19 cellular contexts compared by ENCODE assay signal in genomic region chr10:100713859-100714565, GRCh38. TPM values are rescaled to one million over a fixed set of nuclear protein-coding genes. Genes with fewer than 3 reads are reported as not detected.
DNase-seq lines count a peak whose midpoint lies in the region; ATAC-seq and TF ChIP-seq lines count a peak whose summit lies in the region.
"Had no signal": no experiment of that assay in that cellular context is flagged by ENCODE, and none has a peak within 500 bp of the region (broad histone marks: within the 10 kb centered on the region; RNA-seq: fewer than 3 reads in every experiment).

No MANE protein-coding gene starts in this region.

- H3K4me3 ChIP-seq in left ventricle myocardium inferior (peak overlapping the region; percentile 52), right atrium auricular region (peak overlapping the region in 1 of 2 donors; percentile 28), ectodermal cell (ENCODE audit: insufficient read depth, low read depth, low read length) (peak overlapping the region; percentile 7), prostate gland (no peak overlapping the region)
- H3K4me3 ChIP-seq: adrenal gland had no signal

- H3K4me1 ChIP-seq in left ventricle myocardium inferior (peaks cover 23% of the 10 kb centered on the region), right atrium auricular region (peaks cover 0 to 18% of the 10 kb centered on the region in 2 donors), ectodermal cell (ENCODE audit: control insufficient read depth, insufficient read depth, low read length) (peaks cover 32% of the 10 kb centered on the region), prostate gland (replicated peaks) (no peaks in the 10 kb centered on the region)
- H3K4me1 ChIP-seq: gastrocnemius medialis had no signal

- peak overlapping the region; percentile 42 for H3K4me3 Mint-ChIP-seq in type B pancreatic cell

- ATAC-seq in HG02759 (IDR thresholded peaks at IDR 0.05; ENCODE audit: unreplicated experiment): no peak
- ATAC-seq: CD8-positive, alpha-beta T cell; gastrocnemius medialis had no signal

- TF ChIP-seq POLR2A in prostate gland (IDR thresholded peaks at IDR 0.05): no peak

- H3K27ac Mint-ChIP-seq in type B pancreatic cell: no peak overlapping the region
- H3K27ac Mint-ChIP-seq: activated T-helper 2 cell treated with anti-CD3 and anti-CD28 coated beads, Interferon-gamma antibody, Interleukin-2, Interleukin-4, amounts not matched to agents 10 μg/mL and 5 μg/mL and 100 μg/mL, durations not matched to agents 14 hours and 24 hours and 36 hours; CD8-positive, alpha-beta T cell; progenitor cell of endocrine pancreas had no signal

- H3K27me3 ChIP-seq in left ventricle myocardium inferior (ENCODE audit: low read depth) (peaks cover 100% of the 10 kb centered on the region), right atrium auricular region (peaks cover 13 to 34% of the 10 kb centered on the region in 2 donors), ectodermal cell (ENCODE audit: control insufficient read depth, insufficient read depth, low read length, poor library complexity, severe bottlenecking) (peaks cover 100% of the 10 kb centered on the region), prostate gland (replicated peaks; ENCODE audit: insufficient read depth) (peaks cover 34% of the 10 kb centered on the region)

- intact Hi-C loops in left ventricle myocardium inferior (cut with micrococcal nuclease): no loop called here
- intact Hi-C loops in prostate gland (cut with DNase I): no loop called here

- no peaks in the 10 kb centered on the region for H3K36me3 ChIP-seq in left ventricle myocardium inferior
- H3K36me3 ChIP-seq in right atrium auricular region: no peaks in the 10 kb centered on the region
- no peaks in the 10 kb centered on the region for H3K36me3 ChIP-seq in ectodermal cell (ENCODE audit: control insufficient read depth, insufficient read depth, low read length)
- H3K36me3 ChIP-seq in prostate gland: no peaks in the 10 kb centered on the region
- H3K36me3 ChIP-seq: adrenal gland, gastrocnemius medialis had no signal

- H3K36me3 Mint-ChIP-seq in type B pancreatic cell: no peaks in the 10 kb centered on the region
- H3K36me3 Mint-ChIP-seq: CD8-positive, alpha-beta T cell had no signal

- peaks cover 9% of the 10 kb centered on the region for H3K4me1 Mint-ChIP-seq in type B pancreatic cell (ENCODE audit: unreplicated experiment)

- H3K27ac ChIP-seq in left ventricle myocardium inferior (replicated peaks) (no peak overlapping the region), right atrium auricular region (no peak overlapping the region), ectodermal cell (ENCODE audit: insufficient read depth, low read depth, low read length, poor library complexity, severe bottlenecking) (no peak overlapping the region), prostate gland (no peak overlapping the region)
- H3K27ac ChIP-seq: adrenal gland, gastrocnemius medialis, KMS-11 had no signal

- no peak for TF ChIP-seq CTCF in left ventricle myocardium inferior (IDR thresholded peaks at IDR 0.05; ENCODE audit: borderline replicate concordance)
- TF ChIP-seq CTCF in right atrium auricular region (IDR thresholded peaks at IDR 0.05): no peak
- TF ChIP-seq CTCF in type B pancreatic cell (conservative IDR thresholded peaks at IDR 0.05): no peak
- TF ChIP-seq CTCF in prostate gland (IDR thresholded peaks at IDR 0.05): no peak

- H3K27me3 Mint-ChIP-seq in type B pancreatic cell: peaks cover 95% of the 10 kb centered on the region

- DNase-seq in left ventricle myocardium inferior: no peak
- DNase-seq in right atrium auricular region (ENCODE audit: low spot score): no peak
- DNase-seq in mesenteric fat pad (ENCODE audit: low spot score): peak; percentile 86
- no peak for DNase-seq in type B pancreatic cell (ENCODE audit: extremely low spot score, unreplicated experiment)
- no peak for DNase-seq in activated naive CD4-positive, alpha-beta T cell (lab: John Stamatoyannopoulos, UW)
- no peak for DNase-seq in prostate gland (ENCODE audit: low spot score)
- DNase-seq: activated CD8-positive, alpha-beta memory T cell treated with anti-CD3 and anti-CD28 coated beads for 24 hours; adrenal gland; CD8-positive, alpha-beta T cell; gastrocnemius medialis; islet precursor cell; NCI-H1092; NCI-H2107; stimulated activated naive CD4-positive, alpha-beta T cell had no signal

- WGBS in ectodermal cell, 2 experiments: 3 to 4% methylated on average over 34 to 36 of the region's 36 CpGs
- WGBS in prostate gland: 4% methylated on average over 33 of the region's 36 CpGs

- H3K9me3 ChIP-seq in left ventricle myocardium inferior (replicated peaks) (no peaks in the 10 kb centered on the region), right atrium auricular region (no peaks in the 10 kb centered on the region), ectodermal cell (ENCODE audit: control insufficient read depth, low read length) (no peaks in the 10 kb centered on the region), prostate gland (no peaks in the 10 kb centered on the region)
- H3K9me3 ChIP-seq: adrenal gland, gastrocnemius medialis had no signal

- H3K9me3 Mint-ChIP-seq in type B pancreatic cell: no peaks in the 10 kb centered on the region
- H3K9me3 Mint-ChIP-seq: activated T-helper 2 cell treated with anti-CD3 and anti-CD28 coated beads, Interferon-gamma antibody, Interleukin-2, Interleukin-4, amounts not matched to agents 10 μg/mL and 5 μg/mL and 100 μg/mL, durations not matched to agents 14 hours and 24 hours and 36 hours; CD8-positive, alpha-beta T cell had no signal

RNA-seq across cellular contexts. Expression of gene PAX2, which starts 31.4 kb away (rescaled TPM):
- not detected for total RNA-seq in left ventricle myocardium inferior
- total RNA-seq in right atrium auricular region: not detected
- polyA plus RNA-seq in ectodermal cell (2013, experiment 1 of 4): 6.7 TPM
- polyA plus RNA-seq in ectodermal cell (2013, experiment 2 of 4): 6.2 TPM
- 4.1 TPM for polyA plus RNA-seq in ectodermal cell (2013, experiment 3 of 4)
- polyA plus RNA-seq in ectodermal cell (2013, experiment 4 of 4): 2.4 TPM
- not detected for total RNA-seq in mesenteric fat pad
- total RNA-seq in type B pancreatic cell (ENCODE audit: low replicate concordance): 0.19 and 4.4 TPM in 2 replicates
- under 1 TPM in 1 of 2 donors, not detected in 1; 0.91 TPM for total RNA-seq in prostate gland
- total RNA-seq: CD8-positive, alpha-beta T cell; gastrocnemius medialis; progenitor cell of endocrine pancreas had no signal

Comparison
In these comparisons a context has a peak if more than half of its experiments do, and no peak if none do; other contexts are left out.
1. H3K4me3 ChIP-seq: peak in left ventricle myocardium inferior (single experiment) and ectodermal cell (single experiment); none in prostate gland (0 of 2).